Comparison of ENCODE assay signal across 8 cellular contexts in genomic region chr9:129436751-129437625, GRCh38.
DNase-seq lines count a peak whose midpoint lies in the region; ATAC-seq and TF ChIP-seq lines count a peak whose summit lies in the region.

No MANE protein-coding gene starts in this region.

- peak; percentile 74 for ATAC-seq in CD8-positive, alpha-beta T cell
- ATAC-seq in activated T-cell treated with anti-CD3 and anti-CD28 coated beads, Interleukin-2, amount 50 U/mL, for 72 hours (replicated peaks in 1 of 2): peak; percentile 68 to 71
- no peak for ATAC-seq in natural killer cell treated with Interleukin-12 subunit alpha and Interleukin-12 subunit beta and Interleukin-15 and Interleukin-18, amount 100 ng/mL, for 72 hours
- peak; percentile 77 for ATAC-seq in aorta (ENCODE audit: low FRiP score)
- no peak for ATAC-seq in HG03139 (IDR thresholded peaks at IDR 0.05; ENCODE audit: unreplicated experiment)
- no peak for ATAC-seq in GM19328 (IDR thresholded peaks at IDR 0.05; ENCODE audit: unreplicated experiment)

- no peaks in the 10 kb centered on the region for H3K36me3 Mint-ChIP-seq in CD8-positive, alpha-beta T cell
- H3K36me3 Mint-ChIP-seq in activated T-cell treated with anti-CD3 and anti-CD28 coated beads, Interleukin-2, amount 50 U/mL, for 72 hours (ENCODE audit: insufficient read depth in 2 of 2): no peaks in the 10 kb centered on the region
- H3K36me3 Mint-ChIP-seq in natural killer cell treated with Interleukin-12 subunit alpha and Interleukin-12 subunit beta and Interleukin-15 and Interleukin-18, amount 100 ng/mL, for 72 hours: no peaks in the 10 kb centered on the region

- WGBS in aorta, 2 donors: 1% methylated on average over 74 to 78 of the region's 78 CpGs

- H3K27ac ChIP-seq in CD8-positive, alpha-beta T cell (ENCODE audit: low read depth, low read length): no peak overlapping the region
- peak overlapping the region in 1 of 2 donors; percentile 2 for H3K27ac ChIP-seq in aorta (ENCODE audit: low read depth in 1 of 2, low read length in 2 of 2)

- DNase-seq in CD8-positive, alpha-beta T cell: peak in 6 of 7 experiments; percentile 8 to 74 (median 43)
- DNase-seq in NB4 (ENCODE audit: low read depth) (peak; percentile 48), fibroblast of peridontal ligament (ENCODE audit: extremely low read depth) (peak; percentile 50), aorta (peak; percentile 82 to 91)
- DNase-seq in activated T-cell treated with anti-CD3 and anti-CD28 coated beads, Interleukin-2, amount 50 U/mL, for 72 hours: peak; percentile 29 to 44
- no peak for DNase-seq in natural killer cell treated with Interleukin-12 subunit alpha and Interleukin-12 subunit beta and Interleukin-15 and Interleukin-18, amount 100 ng/mL, for 72 hours (ENCODE audit: low spot score)

- peaks cover 34% of the 10 kb centered on the region for H3K27me3 Mint-ChIP-seq in CD8-positive, alpha-beta T cell (ENCODE audit: low read depth)
- H3K27me3 Mint-ChIP-seq in activated T-cell treated with anti-CD3 and anti-CD28 coated beads, Interleukin-2, amount 50 U/mL, for 72 hours (ENCODE audit: low read depth): peaks cover 49% of the 10 kb centered on the region
- peaks cover 26 to 30% of the 10 kb centered on the region in 2 donors for H3K27me3 Mint-ChIP-seq in natural killer cell treated with Interleukin-12 subunit alpha and Interleukin-12 subunit beta and Interleukin-15 and Interleukin-18, amount 100 ng/mL, for 72 hours

- CTCF ChIA-PET in CD8-positive, alpha-beta T cell (lab: Charles Lee): interaction anchor here (0.9 to 4.0 kb wide), 5 partner anchors 10 to 263 kb away, joined by 3 to 14 read pairs (median 4); no protein-coding TSS in a partner anchor

- POLR2A ChIA-PET in CD8-positive, alpha-beta T cell (lab: Charles Lee): interaction anchor here (0.6 to 2.0 kb wide), 11 partner anchors 10 to 263 kb away, joined by 3 to 9 read pairs (median 4); partner anchors contain the start of gene IER5L

- peak overlapping the region; percentile 48 for H3K4me3 ChIP-seq in CD8-positive, alpha-beta T cell (ENCODE audit: low read depth, low read length)
- H3K4me3 ChIP-seq in NB4 (ENCODE audit: low read depth, low read length) (no peak overlapping the region), aorta (ENCODE audit: low read length in 2 of 2) (peak overlapping the region; percentile 8 to 40)

- H3K9me3 Mint-ChIP-seq in CD8-positive, alpha-beta T cell: no peaks in the 10 kb centered on the region
- peaks cover 0 to 3% of the 10 kb centered on the region in 2 donors for H3K9me3 Mint-ChIP-seq in activated T-cell treated with anti-CD3 and anti-CD28 coated beads, Interleukin-2, amount 50 U/mL, for 72 hours
- no peaks in the 10 kb centered on the region for H3K9me3 Mint-ChIP-seq in natural killer cell treated with Interleukin-12 subunit alpha and Interleukin-12 subunit beta and Interleukin-15 and Interleukin-18, amount 100 ng/mL, for 72 hours

- peaks cover 11% of the 10 kb centered on the region for H3K27me3 ChIP-seq in CD8-positive, alpha-beta T cell (ENCODE audit: insufficient read depth, low read length)
- no peaks in the 10 kb centered on the region for H3K27me3 ChIP-seq in aorta (ENCODE audit: control insufficient read depth in 1 of 2, insufficient read depth in 2 of 2, low read length in 1 of 2)

- TF ChIP-seq CTCF in CD8-positive, alpha-beta T cell (IDR thresholded peaks at IDR 0.05): no peak
- no peak for TF ChIP-seq CTCF in NB4 (IDR thresholded peaks at IDR 0.05; ENCODE audit: low read depth, low read length)

- H3K36me3 ChIP-seq in CD8-positive, alpha-beta T cell (ENCODE audit: insufficient read depth, low read length): no peaks in the 10 kb centered on the region
- H3K36me3 ChIP-seq in aorta (ENCODE audit: control insufficient read depth in 1 of 2, insufficient read depth in 2 of 2, low read length in 1 of 2): no peaks in the 10 kb centered on the region

- peaks cover 32% of the 10 kb centered on the region for H3K4me1 Mint-ChIP-seq in CD8-positive, alpha-beta T cell (ENCODE audit: low read depth)
- H3K4me1 Mint-ChIP-seq in activated T-cell treated with anti-CD3 and anti-CD28 coated beads, Interleukin-2, amount 50 U/mL, for 72 hours (ENCODE audit: low read depth): peaks cover 20% of the 10 kb centered on the region
- peaks cover 21 to 23% of the 10 kb centered on the region in 2 donors for H3K4me1 Mint-ChIP-seq in natural killer cell treated with Interleukin-12 subunit alpha and Interleukin-12 subunit beta and Interleukin-15 and Interleukin-18, amount 100 ng/mL, for 72 hours (ENCODE audit: low read depth in 2 of 2)

- no peaks in the 10 kb centered on the region for H3K9me3 ChIP-seq in CD8-positive, alpha-beta T cell (ENCODE audit: low read length)
- H3K9me3 ChIP-seq in aorta (ENCODE audit: control insufficient read depth, low read length): no peaks in the 10 kb centered on the region

- peak overlapping the region; percentile 32 for H3K27ac Mint-ChIP-seq in CD8-positive, alpha-beta T cell
- no peak overlapping the region for H3K27ac Mint-ChIP-seq in activated T-cell treated with anti-CD3 and anti-CD28 coated beads, Interleukin-2, amount 50 U/mL, for 72 hours
- no peak overlapping the region for H3K27ac Mint-ChIP-seq in natural killer cell treated with Interleukin-12 subunit alpha and Interleukin-12 subunit beta and Interleukin-15 and Interleukin-18, amount 100 ng/mL, for 72 hours

- intact Hi-C loops in CD8-positive, alpha-beta T cell (cut with DNase I, micrococcal nuclease): no loop called here
- intact Hi-C loops in aorta (cut with DNase I): no loop called here

- H3K4me3 Mint-ChIP-seq in CD8-positive, alpha-beta T cell: peak overlapping the region; percentile 84
- peak overlapping the region; percentile 47 to 87 for H3K4me3 Mint-ChIP-seq in activated T-cell treated with anti-CD3 and anti-CD28 coated beads, Interleukin-2, amount 50 U/mL, for 72 hours
- peak overlapping the region; percentile 77 for H3K4me3 Mint-ChIP-seq in natural killer cell treated with Interleukin-12 subunit alpha and Interleukin-12 subunit beta and Interleukin-15 and Interleukin-18, amount 100 ng/mL, for 72 hours

- no peak for TF ChIP-seq POLR2A in NB4 (IDR thresholded peaks at IDR 0.05; ENCODE audit: extremely low read depth, insufficient read length)

- peaks cover 21% of the 10 kb centered on the region for H3K4me1 ChIP-seq in CD8-positive, alpha-beta T cell (ENCODE audit: insufficient read depth, low read length)
- no peaks in the 10 kb centered on the region for H3K4me1 ChIP-seq in aorta (ENCODE audit: control insufficient read depth in 1 of 2, insufficient read depth in 2 of 2, low read length in 2 of 2)

Comparison
In these comparisons a context has a peak if more than half of its experiments do, and no peak if none do; other contexts are left out.
1. ATAC-seq: peak in CD8-positive, alpha-beta T cell (single experiment), activated T-cell treated with anti-CD3 and anti-CD28 coated beads, Interleukin-2, amount 50 U/mL, for 72 hours (2 of 2) and aorta (single experiment); none in natural killer cell treated with Interleukin-12 subunit alpha and Interleukin-12 subunit beta and Interleukin-15 and Interleukin-18, amount 100 ng/mL, for 72 hours (0 of 2), HG03139 (single experiment) and GM19328 (single experiment).
2. Peak in every context shown above with its lines, with median percentiles within 50 percentile points of each other: H3K4me3 Mint-ChIP-seq.